ENCODE assay signal across 15 cellular contexts in the genomic region with DNA sequence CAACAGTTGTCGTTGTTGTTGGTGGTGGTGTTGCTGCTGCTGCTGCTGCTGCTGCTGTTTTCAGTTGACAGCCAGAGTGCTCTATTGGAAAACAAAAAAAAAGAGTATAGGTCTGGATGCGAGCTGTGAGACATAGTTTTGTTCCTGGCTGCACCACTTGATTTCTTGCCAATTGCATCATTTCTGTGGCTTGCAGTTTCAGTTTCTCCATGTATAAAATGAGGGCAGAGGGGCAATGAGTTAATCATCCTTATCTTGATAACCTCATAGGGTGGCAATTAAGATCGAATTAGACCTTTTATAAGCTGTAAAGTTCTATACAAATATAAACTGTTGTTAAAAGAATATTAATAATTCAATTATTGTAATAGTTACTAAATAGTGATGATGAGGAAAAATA.
DNase-seq lines count a peak whose midpoint lies in the region; ATAC-seq and TF ChIP-seq lines count a peak whose summit lies in the region.
"Had no signal": no experiment of that assay in that cellular context is flagged by ENCODE, and none has a peak within 500 bp of the region (broad histone marks: within the 10 kb centered on the region; RNA-seq: fewer than 3 reads in every experiment).

No MANE protein-coding gene starts in this region.

- H4K20me1 ChIP-seq in BLaER1 treated with 17β-estradiol and CSF1 and Interleukin-3, amounts not matched to agents 10 nM and 100 nM = no peaks in the 10 kb centered on the region
- H4K20me1 ChIP-seq in GM23248 (ENCODE audit: insufficient read depth) = no peaks in the 10 kb centered on the region

- TF ChIP-seq CTCF in left ventricle myocardium inferior (IDR thresholded peaks at IDR 0.05; ENCODE audit: borderline replicate concordance) = no peak

- 2 to 3% methylated on average over 3 of the region's 3 CpGs for WGBS in GM23248 (ENCODE audit: low coverage in 1 of 2, low lambda C conversion rate in 2 of 2, missing lambda C conversion rate in 2 of 2), 2 experiments

- no peak overlapping the region for H3K27ac ChIP-seq in BLaER1 treated with 17β-estradiol and CSF1 and Interleukin-3, amounts not matched to agents 10 nM and 100 nM
- H3K27ac ChIP-seq in GM23248 = peak overlapping the region; percentile 73
- peak overlapping the region; percentile 54 for H3K27ac ChIP-seq in left ventricle myocardium inferior (replicated peaks)
- H3K27ac ChIP-seq: C4-2B had no signal

- no peaks in the 10 kb centered on the region for H3K9me2 ChIP-seq in GM23248 (ENCODE audit: insufficient read depth)

- no peak overlapping the region for H2AFZ ChIP-seq in GM23248

- H3K4me1 ChIP-seq in BLaER1 treated with 17β-estradiol and CSF1 and Interleukin-3, amounts not matched to agents 10 nM and 100 nM = peaks cover 0 to 19% (median 13%) of the 10 kb centered on the region in 10 experiments; a peak in 15 of 20 replicates
- peaks cover 15% of the 10 kb centered on the region for H3K4me1 ChIP-seq in GM23248 (ENCODE audit: insufficient read depth)
- peaks cover 32% of the 10 kb centered on the region for H3K4me1 ChIP-seq in adipocyte (ENCODE audit: control insufficient read depth, insufficient read depth, low read length)
- no peaks in the 10 kb centered on the region for H3K4me1 ChIP-seq in left ventricle myocardium inferior

- H3K36me3 ChIP-seq in BLaER1 treated with 17β-estradiol and CSF1 and Interleukin-3, amounts not matched to agents 10 nM and 100 nM = no peaks in the 10 kb centered on the region
- H3K36me3 ChIP-seq in GM23248 (ENCODE audit: low read depth) (no peaks in the 10 kb centered on the region), adipocyte (ENCODE audit: control insufficient read depth, insufficient read depth, low read length, severe bottlenecking) (no peaks in the 10 kb centered on the region), left ventricle myocardium inferior (no peaks in the 10 kb centered on the region)

- DNase-seq in GM23248 (peak; percentile 78), adipocyte (ENCODE audit: low read depth) (peak; percentile 60), left ventricle myocardium inferior (no peak), islet precursor cell (no peak)
- no peak for DNase-seq in effector CD4-positive, alpha-beta T cell
- DNase-seq: activated CD4-positive, CD25-positive, alpha-beta regulatory T cell; activated naive CD4-positive, alpha-beta T cell treated with anti-CD3 and anti-CD28 coated beads, Interleukin-2, amount 10 ng/mL, durations not matched to agents 7 days and 5 days; caudate nucleus; NCI-H510A; stimulated activated naive CD4-positive, alpha-beta T cell treated with Interleukin-2 at 50 U/mL for 16 hours had no signal

- intact Hi-C loops in left ventricle myocardium inferior (cut with micrococcal nuclease) = no loop called here

- in situ Hi-C loops in GM23248 (cut with MboI) = no loop called here

- no peak overlapping the region for H3K4me3 ChIP-seq in BLaER1 treated with 17β-estradiol and CSF1 and Interleukin-3, amounts not matched to agents 10 nM and 100 nM
- H3K4me3 ChIP-seq in GM23248 (peak overlapping the region; percentile 30), adipocyte (ENCODE audit: low read length) (peak overlapping the region; percentile 51), left ventricle myocardium inferior (no peak overlapping the region)
- H3K4me3 ChIP-seq: smooth muscle cell had no signal

- H3K9ac ChIP-seq in BLaER1 treated with 17β-estradiol and CSF1 and Interleukin-3, amounts not matched to agents 10 nM and 100 nM = no peak overlapping the region
- H3K9ac ChIP-seq in GM23248 = peak overlapping the region; percentile 48
- peak overlapping the region; percentile 70 for H3K9ac ChIP-seq in adipocyte (ENCODE audit: low read length)

- H3K4me2 ChIP-seq in BLaER1 treated with 17β-estradiol and CSF1 and Interleukin-3, amounts not matched to agents 10 nM and 100 nM = peak overlapping the region in 6 of 11 experiments; percentile 11 to 47 (median 38); a peak in 11 of 22 replicates
- H3K4me2 ChIP-seq in GM23248 (ENCODE audit: unreplicated experiment) = peak overlapping the region; percentile 75
- H3K4me2 ChIP-seq: smooth muscle cell had no signal

- no peaks in the 10 kb centered on the region for H3K9me3 ChIP-seq in BLaER1 treated with 17β-estradiol and CSF1 and Interleukin-3, amounts not matched to agents 10 nM and 100 nM (replicated peaks in 1 of 11)
- H3K9me3 ChIP-seq in GM23248 (ENCODE audit: low read depth) (no peaks in the 10 kb centered on the region), adipocyte (ENCODE audit: control insufficient read depth, low read length) (no peaks in the 10 kb centered on the region), left ventricle myocardium inferior (replicated peaks) (no peaks in the 10 kb centered on the region)

- ATAC-seq in GM18498 (IDR thresholded peaks at IDR 0.05; ENCODE audit: unreplicated experiment) = no peak
- ATAC-seq: Panc1 had no signal

- peaks cover 16% of the 10 kb centered on the region; the same call in 1 of the 2 replicates for H3F3A ChIP-seq in GM23248 (ENCODE audit: insufficient read depth)

- H3K79me2 ChIP-seq in GM23248 (ENCODE audit: insufficient read depth) = no peaks in the 10 kb centered on the region

- H3K27me3 ChIP-seq in BLaER1 treated with 17β-estradiol and CSF1 and Interleukin-3, amounts not matched to agents 10 nM and 100 nM = no peaks in the 10 kb centered on the region
- peaks cover 10% of the 10 kb centered on the region; the same call in 1 of the 2 replicates for H3K27me3 ChIP-seq in GM23248 (replicated peaks; ENCODE audit: insufficient read depth)
- no peaks in the 10 kb centered on the region for H3K27me3 ChIP-seq in adipocyte (replicated peaks; ENCODE audit: control insufficient read depth, insufficient read depth, low read length)
- H3K27me3 ChIP-seq in left ventricle myocardium inferior (ENCODE audit: low read depth) = peaks cover 21% of the 10 kb centered on the region

Comparison
In these comparisons a context has a peak if more than half of its experiments do, and no peak if none do; other contexts are left out.
1. H3K27ac ChIP-seq: peak in GM23248 (single experiment) and left ventricle myocardium inferior (single experiment); none in BLaER1 treated with 17β-estradiol and CSF1 and Interleukin-3, amounts not matched to agents 10 nM and 100 nM (0 of 11).
2. H3K4me3 ChIP-seq: peak in GM23248 (single experiment) and adipocyte (single experiment); none in BLaER1 treated with 17β-estradiol and CSF1 and Interleukin-3, amounts not matched to agents 10 nM and 100 nM (0 of 10) and left ventricle myocardium inferior (single experiment).
3. H3K9ac ChIP-seq: peak in GM23248 (single experiment) and adipocyte (single experiment); none in BLaER1 treated with 17β-estradiol and CSF1 and Interleukin-3, amounts not matched to agents 10 nM and 100 nM (0 of 11).
4. DNase-seq: peak in GM23248 (single experiment) and adipocyte (single experiment); none in left ventricle myocardium inferior (single experiment), effector CD4-positive, alpha-beta T cell (single experiment) and islet precursor cell (single experiment).